In the genomic region with DNA sequence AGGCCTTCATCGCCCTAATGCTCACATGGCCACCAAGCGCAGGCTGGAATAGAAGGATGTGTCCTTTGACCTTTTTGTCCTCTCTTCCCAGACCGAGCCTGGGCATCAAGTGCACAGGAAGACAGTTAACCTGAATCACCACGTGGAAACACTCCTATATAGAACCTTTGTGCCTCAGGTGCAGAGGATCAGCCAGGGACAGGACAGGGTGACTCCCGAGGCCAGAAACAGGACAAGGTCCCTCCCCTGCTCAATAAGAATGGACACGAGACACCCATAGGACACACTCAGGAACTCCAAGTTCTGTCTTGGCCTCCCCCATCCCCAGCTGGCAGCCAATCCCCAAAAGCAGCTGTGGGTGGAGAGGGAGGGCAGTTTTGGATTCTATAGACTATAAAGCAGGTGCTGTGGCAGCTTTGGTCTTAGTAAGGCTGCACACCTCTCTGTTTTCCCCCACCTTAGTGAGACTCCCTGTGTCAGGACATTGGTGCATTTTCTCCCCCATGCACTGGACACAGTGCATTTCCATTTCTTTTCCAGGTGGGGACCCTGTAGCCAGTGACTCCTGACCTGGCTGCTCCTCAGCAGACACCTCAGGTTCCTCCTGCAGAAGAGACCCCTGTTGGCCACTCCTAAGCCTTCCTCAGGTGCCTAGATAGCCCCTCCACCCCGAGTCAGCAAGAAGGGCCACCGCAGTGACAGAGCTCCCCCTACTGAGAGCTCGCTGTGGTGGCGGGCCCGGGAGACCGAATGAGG, we compare ENCODE assay signal across 8 cellular contexts. TPM values are rescaled to one million over a fixed set of nuclear protein-coding genes. Genes with fewer than 3 reads are reported as not detected.
A peak's percentile ranks its signal among the peaks of the same experiment; 100 is the strongest.
DNase-seq lines count a peak whose midpoint lies in the region; ATAC-seq and TF ChIP-seq lines count a peak whose summit lies in the region.

No MANE protein-coding gene starts in this region.

- ATAC-seq in GM18505 (IDR thresholded peaks at IDR 0.05; ENCODE audit: unreplicated experiment) (peak; percentile 76), HG02884 (IDR thresholded peaks at IDR 0.05; ENCODE audit: unreplicated experiment) (peak; percentile 75)
- peak; percentile 94 for ATAC-seq in activated CD4-positive, alpha-beta T cell treated with anti-CD3 and anti-CD28 coated beads for 36 hours

- no peak for TF ChIP-seq EP300 in tibial nerve (IDR thresholded peaks at IDR 0.05)

- H3K9me3 Mint-ChIP-seq in activated CD4-positive, alpha-beta T cell treated with anti-CD3 and anti-CD28 coated beads for 36 hours (ENCODE audit: low read depth) = no peaks in the 10 kb centered on the region

- CTCF ChIA-PET in AG04450 (lab: Charles Lee) = interaction anchor here (0.6 to 4.9 kb wide), 10 partner anchors 10 to 655 kb away, joined by 3 to 48 read pairs (median 4); partner anchors contain the start of gene POU2AF3
- CTCF ChIA-PET in activated CD4-positive, alpha-beta T cell treated with anti-CD3 and anti-CD28 coated beads for 36 hours (lab: Charles Lee) = interaction anchor here (0.5 to 17.2 kb wide), 14 partner anchors 7 to 148 kb away, joined by 3 to 322 read pairs (median 6); no protein-coding TSS in a partner anchor

- H3K9me3 ChIP-seq in AG04450 (ENCODE audit: control insufficient read depth, insufficient read depth, low read length) (peaks cover 2% of the 10 kb centered on the region; the same call in 1 of the 2 replicates), tibial nerve (no peaks in the 10 kb centered on the region)

- H3K27me3 ChIP-seq in AG04450 (ENCODE audit: control insufficient read depth, insufficient read depth, low read length) = peaks cover 29% of the 10 kb centered on the region
- H3K27me3 ChIP-seq in dorsolateral prefrontal cortex = no peaks in the 10 kb centered on the region
- no peaks in the 10 kb centered on the region for H3K27me3 ChIP-seq in tibial nerve

- POLR2A ChIA-PET in AG04450 (lab: Yijun Ruan, JAX) = no interaction called here
- POLR2A ChIA-PET in activated CD4-positive, alpha-beta T cell treated with anti-CD3 and anti-CD28 coated beads for 36 hours (lab: Charles Lee) = no interaction called here

- intact Hi-C loops in activated CD4-positive, alpha-beta T cell treated with anti-CD3 and anti-CD28 coated beads for 36 hours (cut with DNase I, micrococcal nuclease) = loop anchor here (1.0 to 10.0 kb wide), 3 partner anchors 63 to 958 kb away; no protein-coding TSS in a partner anchor
- intact Hi-C loops in dorsolateral prefrontal cortex (cut with DNase I) = loop anchor here (2.0 to 10.0 kb wide), 3 partner anchors 138 to 708 kb away; partner anchors contain the start of gene ARHGAP20 (in 1 of the 2)

- WGBS in tibial nerve, 2 donors = 47 to 62% methylated on average over 9 to 12 of the region's 12 CpGs

- H3K36me3 Mint-ChIP-seq in activated CD4-positive, alpha-beta T cell treated with anti-CD3 and anti-CD28 coated beads for 36 hours (ENCODE audit: low read depth) = no peaks in the 10 kb centered on the region

- no peak for DNase-seq in AG04450 (ENCODE audit: low read depth, low spot score)
- peak; percentile 92 to 93 for DNase-seq in NCI-H2081 (lab: John Stamatoyannopoulos, UW)
- DNase-seq in activated CD4-positive, alpha-beta T cell treated with anti-CD3 and anti-CD28 coated beads for 36 hours = peak; percentile 81
- DNase-seq in dorsolateral prefrontal cortex = peak in 7 of 10 donors; percentile 37 to 74 (median 57)
- peak; percentile 41 for DNase-seq in myocyte (ENCODE audit: low read depth)
- peak in 1 of 2 donors; percentile 52 for DNase-seq in tibial nerve (ENCODE audit: low spot score in 2 of 2)

- H3K4me1 ChIP-seq in tibial nerve = peaks cover 0 to 22% (median 9%) of the 10 kb centered on the region in 4 donors

- H3K4me3 Mint-ChIP-seq in activated CD4-positive, alpha-beta T cell treated with anti-CD3 and anti-CD28 coated beads for 36 hours = no peak overlapping the region

- H3K4me3 ChIP-seq in AG04450 (ENCODE audit: low read depth, low read length) (no peak overlapping the region), dorsolateral prefrontal cortex (no peak overlapping the region), tibial nerve (no peak overlapping the region)

- no peaks in the 10 kb centered on the region for H3K27me3 Mint-ChIP-seq in activated CD4-positive, alpha-beta T cell treated with anti-CD3 and anti-CD28 coated beads for 36 hours

- TF ChIP-seq POLR2A in GM18505 (IDR thresholded peaks at IDR 0.05; ENCODE audit: borderline replicate concordance, extremely low read depth, insufficient read depth, insufficient read length) (no peak), tibial nerve (IDR thresholded peaks at IDR 0.05) (no peak)

- peaks cover 4% of the 10 kb centered on the region for H3K4me1 Mint-ChIP-seq in activated CD4-positive, alpha-beta T cell treated with anti-CD3 and anti-CD28 coated beads for 36 hours

- H3K36me3 ChIP-seq in tibial nerve = no peaks in the 10 kb centered on the region

- H3K27ac ChIP-seq in AG04450 (ENCODE audit: low read depth, low read length) (no peak overlapping the region), dorsolateral prefrontal cortex (no peak overlapping the region), tibial nerve (no peak overlapping the region)

- peak; percentile 83 for TF ChIP-seq CTCF in AG04450 (IDR thresholded peaks at IDR 0.05; ENCODE audit: low read depth, low read length)
- peak; percentile 23 to 84 (median 69) for TF ChIP-seq CTCF in dorsolateral prefrontal cortex (IDR thresholded peaks at IDR 0.05 in 54 of 56, conservative IDR thresholded peaks at IDR 0.05 in 2 of 56; ENCODE audit: low read depth in 1 of 56, partially characterized antibody in 56 of 56)
- TF ChIP-seq CTCF in tibial nerve (IDR thresholded peaks at IDR 0.05) = peak; percentile 46 to 67 (median 53)

- no peak overlapping the region for H3K27ac Mint-ChIP-seq in activated CD4-positive, alpha-beta T cell treated with anti-CD3 and anti-CD28 coated beads for 36 hours

RNA-seq across cellular contexts. Expression of gene POU2AF1, which starts 43.6 kb away (rescaled TPM):
- not detected in 2 replicates for polyA plus RNA-seq in AG04450 (2011; rRNA removed)
- polyA minus RNA-seq in AG04450 (2011; rRNA and poly(A)+ RNA removed) = not detected in 2 replicates
- total RNA-seq in activated CD4-positive, alpha-beta T cell treated with anti-CD3 and anti-CD28 coated beads for 36 hours = 10 to 100 TPM in 1 of 2 experiments, 1 to 10 TPM in 1; 9.6 to 10.0 TPM
- total RNA-seq in dorsolateral prefrontal cortex = 1 to 10 TPM in 65 of 120 experiments, under 1 TPM in 48, not detected in 7; 0.14 to 6.3 (median 1.1) TPM
- total RNA-seq in myocyte = not detected in 2 replicates
- not detected for polyA plus RNA-seq in myocyte (2012)
- under 1 TPM in 1 of 4 donors, not detected in 3; 0.87 TPM for total RNA-seq in tibial nerve
